Comparison of ENCODE assay signal across 17 cellular contexts in the genomic region with DNA sequence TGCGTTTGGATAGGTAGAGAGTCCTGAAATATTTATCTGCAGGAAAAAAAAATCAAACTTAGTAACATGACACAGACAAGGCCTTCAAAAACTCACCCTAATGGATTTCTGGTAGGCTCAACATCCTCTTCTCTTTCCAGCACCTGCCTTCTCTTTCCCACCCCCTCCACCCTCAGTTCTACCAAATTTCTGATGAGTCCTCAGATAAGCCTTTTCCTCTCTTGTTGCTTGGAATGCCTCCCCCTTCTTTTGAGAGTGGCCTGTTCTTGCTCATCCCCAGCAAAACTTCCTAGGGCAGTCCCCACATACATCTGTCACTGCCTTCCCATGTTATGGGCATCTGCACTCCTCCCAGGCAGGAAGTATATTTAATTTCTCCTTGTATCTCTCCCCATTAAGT. TPM values are rescaled to one million over a fixed set of nuclear protein-coding genes. Genes with fewer than 3 reads are reported as not detected.
A peak's percentile ranks its signal among the peaks of the same experiment; 100 is the strongest.
DNase-seq lines count a peak whose midpoint lies in the region; ATAC-seq, FAIRE-seq and TF ChIP-seq lines count a peak whose summit lies in the region.
"Had no signal": no experiment of that assay in that cellular context is flagged by ENCODE, and none has a peak within 500 bp of the region (broad histone marks: within the 10 kb centered on the region; RNA-seq: fewer than 3 reads in every experiment).

No MANE protein-coding gene starts in this region.

- 0 out of 2 replicates have a peak overlapping the region, but pooled peaks have one; percentile 46 for H2AFZ ChIP-seq in H1 (ENCODE audit: low read length)

- no peak overlapping the region for H2BK15ac ChIP-seq in H1 (ENCODE audit: low read length)

- no peaks in the 10 kb centered on the region for H4K20me1 ChIP-seq in H1 (replicated peaks in 1 of 2; ENCODE audit: control insufficient read depth in 1 of 2, insufficient read depth in 2 of 2, low read length in 2 of 2)

- no peak overlapping the region for H2AK5ac ChIP-seq in H1 (ENCODE audit: low read depth, low read length)

- H3K56ac ChIP-seq in H1 (replicated peaks; ENCODE audit: insufficient read length, low read depth, low read length), result no peak overlapping the region

- 75% methylated on average over 1 of the region's 1 CpG; no CpG with 5 or more reads in 1 of the 2 experiments for WGBS in H1 (ENCODE audit: extremely low coverage in 1 of 2, insufficient coverage in 1 of 2, insufficient read length in 1 of 2, insufficient replicate concordance in 2 of 2, low coverage in 1 of 2, low lambda C conversion rate in 2 of 2, missing lambda C conversion rate in 1 of 2), 2 experiments

- no peak overlapping the region for H3K27ac ChIP-seq in H1 (ENCODE audit: low read depth, low read length)
- H3K27ac ChIP-seq: esophagus muscularis mucosa, left lung, SJSA1, suprapubic skin, WERI-Rb-1 had no signal

- no peaks in the 10 kb centered on the region for H3K9me3 Mint-ChIP-seq in activated CD4-positive, alpha-beta memory T cell treated with anti-CD3 and anti-CD28 coated beads, Interleukin-2, amount 10 ng/mL, durations not matched to agents 7 days and 5 days
- H3K9me3 Mint-ChIP-seq: neural crest cell had no signal

- no peaks in the 10 kb centered on the region for H3K4me1 ChIP-seq in H1 (replicated peaks in 1 of 4; ENCODE audit: control insufficient read depth in 3 of 4, insufficient read depth in 4 of 4, low read length in 3 of 4)
- H3K4me1 ChIP-seq: left lung, SJSA1, suprapubic skin had no signal

- H3K36me3 ChIP-seq in H1 (ENCODE audit: control insufficient read depth in 2 of 4, insufficient read depth in 4 of 4, low read length in 3 of 4), result 0 out of 8 replicates have a peak, but pooled peaks cover 0 to 5% (median 0%) of the 10 kb centered on the region in 4 experiments
- H3K36me3 ChIP-seq: esophagus muscularis mucosa, left lung, SJSA1, suprapubic skin, WERI-Rb-1 had no signal

- no peak for TF ChIP-seq EP300 in H1 (IDR thresholded peaks at IDR 0.05; ENCODE audit: borderline replicate concordance in 1 of 2, low read depth in 2 of 2, low read length in 2 of 2)

- H3K36me3 Mint-ChIP-seq in activated CD4-positive, alpha-beta memory T cell treated with anti-CD3 and anti-CD28 coated beads, Interleukin-2, amount 10 ng/mL, durations not matched to agents 7 days and 5 days (ENCODE audit: low read depth), result no peaks in the 10 kb centered on the region

- no peaks in the 10 kb centered on the region for H3K27me3 ChIP-seq in H1 (replicated peaks in 1 of 4; ENCODE audit: control insufficient read depth in 3 of 4, extremely low read depth in 1 of 4, insufficient read depth in 3 of 4, low read length in 3 of 4)
- H3K27me3 ChIP-seq: esophagus muscularis mucosa, left lung, SJSA1, suprapubic skin had no signal

- no peaks in the 10 kb centered on the region for H3K79me2 ChIP-seq in H1 (ENCODE audit: control insufficient read depth in 1 of 2, insufficient read depth in 2 of 2, low read length in 2 of 2)

- no peaks in the 10 kb centered on the region for H3K79me1 ChIP-seq in H1 (ENCODE audit: low read depth, low read length)

- H4K91ac ChIP-seq in H1 (replicated peaks; ENCODE audit: insufficient read length, low read length), result no peak overlapping the region

- H2BK12ac ChIP-seq in H1 (ENCODE audit: low read depth, low read length), result no peak overlapping the region

- no peak overlapping the region for H3K14ac ChIP-seq in H1 (ENCODE audit: insufficient read length)

- ATAC-seq in GM18873 (IDR thresholded peaks at IDR 0.05; ENCODE audit: low FRiP score, unreplicated experiment), result peak; percentile 24
- peak; percentile 26 for ATAC-seq in GM21447 (IDR thresholded peaks at IDR 0.05; ENCODE audit: unreplicated experiment)
- peak; percentile 31 for ATAC-seq in HG03095 (IDR thresholded peaks at IDR 0.05; ENCODE audit: unreplicated experiment)
- ATAC-seq in HG03460 (IDR thresholded peaks at IDR 0.05; ENCODE audit: unreplicated experiment), result no peak
- ATAC-seq: left lung had no signal

- H3K4ac ChIP-seq in H1 (replicated peaks; ENCODE audit: insufficient read length, low read depth, low read length), result no peak overlapping the region

- no peak overlapping the region for H3K4me2 ChIP-seq in H1 (ENCODE audit: insufficient read depth in 1 of 2, low read depth in 2 of 2, low read length in 2 of 2)

- H2BK5ac ChIP-seq in H1 (ENCODE audit: low read depth, low read length), result no peak overlapping the region

- no peaks in the 10 kb centered on the region for H3K23me2 ChIP-seq in H1 (ENCODE audit: low read depth, low read length)

- H3K9me3 ChIP-seq in H1 (ENCODE audit: insufficient read depth in 2 of 2, low read depth in 1 of 2, low read length in 1 of 2), result peaks cover 0 to 10% of the 10 kb centered on the region in 2 experiments; a peak in 3 of 4 replicates
- H3K9me3 ChIP-seq: esophagus muscularis mucosa, left lung, SJSA1, suprapubic skin had no signal

- H4K5ac ChIP-seq in H1 (ENCODE audit: insufficient read length, low read depth, low read length), result no peak overlapping the region

- FAIRE-seq in H1 (lab: Jason Lieb, UNC), result no peak

- no peak for TF ChIP-seq RAD21 in H1 (IDR thresholded peaks at IDR 0.05 in 1 of 2, conservative IDR thresholded peaks at IDR 0.05 in 1 of 2; ENCODE audit: low read depth in 2 of 2, low read length in 2 of 2)

- TF ChIP-seq CTCF in H1 (IDR thresholded peaks at IDR 0.05; ENCODE audit: control extremely low read depth in 1 of 3, insufficient read depth in 1 of 3, low read depth in 1 of 3, low read length in 3 of 3), result no peak

- no peak overlapping the region for H4K8ac ChIP-seq in H1 (ENCODE audit: extremely low read depth, insufficient read depth, low read length)

- H2BK20ac ChIP-seq in H1 (ENCODE audit: low read length), result no peak overlapping the region

- no peak overlapping the region for H3K4me3 ChIP-seq in H1 (ENCODE audit: extremely low read depth in 1 of 4, insufficient read depth in 2 of 4, low read depth in 3 of 4, low read length in 4 of 4)
- H3K4me3 ChIP-seq: esophagus muscularis mucosa, left lung, SJSA1, suprapubic skin had no signal

- no peak overlapping the region for H3K23ac ChIP-seq in H1 (ENCODE audit: insufficient read length)

- DNase-seq in H1 (ENCODE audit: low read depth in 1 of 2, low spot score in 2 of 2), result no peak
- no peak for DNase-seq in activated CD4-positive, alpha-beta memory T cell treated with anti-CD3 and anti-CD28 coated beads, Interleukin-2, amount 10 ng/mL, durations not matched to agents 7 days and 5 days
- DNase-seq in pons (ENCODE audit: low spot score), result no peak
- no peak for DNase-seq in NCI-H82 treated with DMSO at 0.1 percent for 48 hours (lab: John Stamatoyannopoulos, UW; ENCODE audit: unreplicated experiment)
- DNase-seq: C1 segment of cervical spinal cord, left lung, NCI-H2029, NCI-H82, WERI-Rb-1 had no signal

- CTCF ChIA-PET in H1 (lab: Charles Lee; ENCODE audit: partially characterized antibody), result no interaction called here
- CTCF ChIA-PET in activated CD4-positive, alpha-beta memory T cell treated with anti-CD3 and anti-CD28 coated beads, Interleukin-2, amount 10 ng/mL, durations not matched to agents 7 days and 5 days (lab: Charles Lee), result no interaction called here

- H3K4me3 Mint-ChIP-seq in activated CD4-positive, alpha-beta memory T cell treated with anti-CD3 and anti-CD28 coated beads, Interleukin-2, amount 10 ng/mL, durations not matched to agents 7 days and 5 days, result no peak overlapping the region
- H3K4me3 Mint-ChIP-seq: neural crest cell had no signal

- no peak overlapping the region for H3K9ac ChIP-seq in H1 (replicated peaks in 1 of 4; ENCODE audit: extremely low read depth in 1 of 4, low read depth in 3 of 4, low read length in 3 of 4)

- no peak overlapping the region for H2BK120ac ChIP-seq in H1 (replicated peaks; ENCODE audit: low read depth, low read length)

- peaks cover 8% of the 10 kb centered on the region for H3K4me1 Mint-ChIP-seq in activated CD4-positive, alpha-beta memory T cell treated with anti-CD3 and anti-CD28 coated beads, Interleukin-2, amount 10 ng/mL, durations not matched to agents 7 days and 5 days

- H3K18ac ChIP-seq in H1 (ENCODE audit: extremely low read depth, low read length), result no peak overlapping the region

- H3K27ac Mint-ChIP-seq in activated CD4-positive, alpha-beta memory T cell treated with anti-CD3 and anti-CD28 coated beads, Interleukin-2, amount 10 ng/mL, durations not matched to agents 7 days and 5 days, result no peak overlapping the region

- no peak for TF ChIP-seq POLR2A in H1 (IDR thresholded peaks at IDR 0.05; ENCODE audit: control extremely low read depth in 1 of 2, low read depth in 2 of 2, low read length in 2 of 2)

- POLR2A ChIA-PET in H1 (lab: Charles Lee; ENCODE audit: partially characterized antibody), result no interaction called here
- POLR2A ChIA-PET in activated CD4-positive, alpha-beta memory T cell treated with anti-CD3 and anti-CD28 coated beads, Interleukin-2, amount 10 ng/mL, durations not matched to agents 7 days and 5 days (lab: Charles Lee), result no interaction called here

- H3K27me3 Mint-ChIP-seq in activated CD4-positive, alpha-beta memory T cell treated with anti-CD3 and anti-CD28 coated beads, Interleukin-2, amount 10 ng/mL, durations not matched to agents 7 days and 5 days, result peaks cover 5% of the 10 kb centered on the region

TF ChIP-seq in H1, 55 proteins besides CTCF, POLR2A, EP300 and RAD21 (continues in another document):
- TF ChIP-seq NRF1 (IDR thresholded peaks at IDR 0.05; ENCODE audit: low read depth, low read length) (no peak), SRF (IDR thresholded peaks at IDR 0.05; ENCODE audit: low read depth, low read length) (no peak), HDAC2 (IDR thresholded peaks at IDR 0.05; ENCODE audit: borderline replicate concordance in 1 of 2, low read depth in 2 of 2, low read length in 2 of 2) (no peak), TCF12 (IDR thresholded peaks at IDR 0.05; ENCODE audit: low read depth, low read length) (no peak), HDAC6 (IDR thresholded peaks at IDR 0.05; ENCODE audit: low read depth, low read length) (no peak)

RNA-seq across cellular contexts. Expression of gene LBR, which starts 7.6 kb away (rescaled TPM):
- total RNA-seq in H1 (2021; fragmentation: NEBNext Ultra II Directional; extraction: Animal tissue kit (Norgen Biotek cat#: 25700)), result 89.8 and 93.0 TPM in 2 replicates
- 32.1 and 39.1 TPM in 2 replicates for polyA plus RNA-seq in H1 (2011; rRNA removed)
- 35.5 TPM for polyA plus RNA-seq in H1 (2011; cell fraction: cytosol; rRNA removed)
- polyA plus RNA-seq in H1 (2011; cell fraction: nucleus; rRNA removed), result 41.7 TPM
- 42.4 to 77.4 TPM (median 46.1 TPM) in 4 replicates for polyA plus RNA-seq in H1 (2012, experiment 1 of 2)
- 7.1 TPM for polyA plus RNA-seq in H1 (2012, experiment 2 of 2)
- 113 TPM for polyA plus RNA-seq in H1 (2013, experiment 1 of 2)
- polyA plus RNA-seq in H1 (2013, experiment 2 of 2), result 124 TPM
- 57.7 and 76.1 TPM in 2 replicates for polyA minus RNA-seq in H1 (2011; rRNA and poly(A)+ RNA removed)
- 27.3 TPM for polyA minus RNA-seq in H1 (2011; cell fraction: cytosol; rRNA and poly(A)+ RNA removed)
- 50.5 TPM for polyA minus RNA-seq in H1 (2011; cell fraction: nucleus; rRNA and poly(A)+ RNA removed)
- 100 to 1,000 TPM; 251 to 259 TPM for total RNA-seq in activated CD4-positive, alpha-beta memory T cell treated with anti-CD3 and anti-CD28 coated beads, Interleukin-2, amount 10 ng/mL, durations not matched to agents 7 days and 5 days
